Comparison of ENCODE assay signal across 1 cellular context in the genomic region with DNA sequence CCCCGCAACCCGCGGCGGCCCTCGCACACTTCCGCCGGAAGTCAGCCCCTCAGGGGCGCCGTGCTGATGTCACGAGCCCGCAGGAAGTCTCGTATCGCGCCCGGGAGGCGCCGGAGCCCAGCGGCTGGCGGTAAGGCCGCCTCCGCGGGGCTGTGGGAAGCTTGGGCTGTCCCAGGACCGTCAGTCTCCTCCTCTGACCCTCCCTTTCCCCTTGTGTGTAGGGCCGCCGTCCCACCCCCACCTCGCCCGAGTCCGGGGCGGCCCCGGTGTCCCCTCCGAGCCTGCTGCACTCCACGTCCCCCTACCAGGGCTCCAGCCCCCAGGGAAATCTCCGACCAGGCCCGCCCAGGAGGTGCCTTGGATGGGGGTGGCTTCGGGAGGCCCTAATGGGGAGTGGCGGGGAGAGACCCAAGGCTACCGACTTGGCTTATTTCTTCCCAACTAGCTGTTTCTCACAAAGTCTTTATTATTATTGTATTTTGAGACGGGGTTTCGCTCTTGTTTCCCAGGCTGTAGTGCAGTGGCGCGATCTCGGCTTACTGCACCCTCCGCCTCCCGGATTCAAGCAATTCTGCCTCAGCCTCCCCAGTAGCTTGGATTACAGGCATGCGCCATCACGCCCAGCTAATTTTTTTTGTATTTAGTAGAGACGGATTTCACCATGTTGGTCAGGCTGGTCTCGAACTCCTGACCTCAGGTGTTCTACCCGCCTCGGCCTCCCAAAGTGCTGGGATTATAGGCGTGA.
TF ChIP-seq lines count a peak whose summit lies in the region.

A gene (plus strand): TSS at position 86 of the 745 bp plus-strand sequence. CDS start 3,108 bp downstream, outside the sequence.

TF ChIP-seq in K562, 482 proteins besides CTCF, POLR2A, EP300 and RAD21 (continued from another document):
- TF ChIP-seq, protein P1, sequence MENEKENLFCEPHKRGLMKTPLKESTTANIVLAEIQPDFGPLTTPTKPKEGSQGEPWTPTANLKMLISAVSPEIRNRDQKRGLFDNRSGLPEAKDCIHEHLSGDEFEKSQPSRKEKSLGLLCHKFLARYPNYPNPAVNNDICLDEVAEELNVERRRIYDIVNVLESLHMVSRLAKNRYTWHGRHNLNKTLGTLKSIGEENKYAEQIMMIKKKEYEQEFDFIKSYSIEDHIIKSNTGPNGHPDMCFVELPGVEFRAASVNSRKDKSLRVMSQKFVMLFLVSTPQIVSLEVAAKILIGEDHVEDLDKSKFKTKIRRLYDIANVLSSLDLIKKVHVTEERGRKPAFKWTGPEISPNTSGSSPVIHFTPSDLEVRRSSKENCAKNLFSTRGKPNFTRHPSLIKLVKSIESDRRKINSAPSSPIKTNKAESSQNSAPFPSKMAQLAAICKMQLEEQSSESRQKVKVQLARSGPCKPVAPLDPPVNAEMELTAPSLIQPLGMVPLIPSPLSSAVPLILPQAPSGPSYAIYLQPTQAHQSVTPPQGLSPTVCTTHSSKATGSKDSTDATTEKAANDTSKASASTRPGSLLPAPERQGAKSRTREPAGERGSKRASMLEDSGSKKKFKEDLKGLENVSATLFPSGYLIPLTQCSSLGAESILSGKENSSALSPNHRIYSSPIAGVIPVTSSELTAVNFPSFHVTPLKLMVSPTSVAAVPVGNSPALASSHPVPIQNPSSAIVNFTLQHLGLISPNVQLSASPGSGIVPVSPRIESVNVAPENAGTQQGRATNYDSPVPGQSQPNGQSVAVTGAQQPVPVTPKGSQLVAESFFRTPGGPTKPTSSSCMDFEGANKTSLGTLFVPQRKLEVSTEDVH (IDR thresholded peaks at IDR 0.05; ENCODE audit: low read depth, partially characterized antibody): peak; percentile 79
- no peak for TF ChIP-seq TEAD4 (IDR thresholded peaks at IDR 0.05; ENCODE audit: low read length)
- no peak for TF ChIP-seq TEAD4 (CRISPR knock-in tag; IDR thresholded peaks at IDR 0.05; ENCODE audit: borderline replicate concordance)
- no peak for TF ChIP-seq CBX5 (IDR thresholded peaks at IDR 0.05; ENCODE audit: borderline replicate concordance, low read depth)
